ENCODE assay signal across 21 cellular contexts in genomic region chr12:72471806-72472205, GRCh38.
DNase-seq lines count a peak whose midpoint lies in the region; ATAC-seq and TF ChIP-seq lines count a peak whose summit lies in the region.
"Had no signal": no experiment of that assay in that cellular context is flagged by ENCODE, and none has a peak within 500 bp of the region (broad histone marks: within the 10 kb centered on the region; RNA-seq: fewer than 3 reads in every experiment).

No MANE protein-coding gene starts in this region.

- no peaks in the 10 kb centered on the region for H3K36me3 ChIP-seq in endodermal cell (ENCODE audit: control insufficient read depth, insufficient read depth, low read length)
- H3K36me3 ChIP-seq in mesodermal cell (ENCODE audit: control insufficient read depth, insufficient read depth, low read length): no peaks in the 10 kb centered on the region
- H3K36me3 ChIP-seq: BLaER1, SJCRH30 had no signal

- peaks cover 5% of the 10 kb centered on the region for H3K4me1 Mint-ChIP-seq in endodermal cell
- no peaks in the 10 kb centered on the region for H3K4me1 Mint-ChIP-seq in activated naive CD8-positive, alpha-beta T cell treated with anti-CD3 and anti-CD28 coated beads for 36 hours

- no peaks in the 10 kb centered on the region for H3K27me3 Mint-ChIP-seq in endodermal cell (ENCODE audit: insufficient read depth)
- H3K27me3 Mint-ChIP-seq in activated naive CD8-positive, alpha-beta T cell treated with anti-CD3 and anti-CD28 coated beads for 36 hours: no peaks in the 10 kb centered on the region

- no peak for TF ChIP-seq CTCF in endodermal cell (conservative IDR thresholded peaks at IDR 0.05)

- no peak for ATAC-seq in HG02642 (IDR thresholded peaks at IDR 0.05; ENCODE audit: poor library complexity, unreplicated experiment)
- ATAC-seq: CD8-positive, alpha-beta T cell; GM12878; PC-3 had no signal

- H3K27me3 ChIP-seq in endodermal cell (ENCODE audit: control insufficient read depth, insufficient read depth, low read length, poor library complexity, severe bottlenecking): no peaks in the 10 kb centered on the region
- H3K27me3 ChIP-seq: BLaER1, SJCRH30 had no signal

- H3K36me3 Mint-ChIP-seq in endodermal cell (ENCODE audit: low read depth): no peaks in the 10 kb centered on the region
- no peaks in the 10 kb centered on the region for H3K36me3 Mint-ChIP-seq in activated naive CD8-positive, alpha-beta T cell treated with anti-CD3 and anti-CD28 coated beads for 36 hours
- H3K36me3 Mint-ChIP-seq: CD8-positive, alpha-beta T cell had no signal

- H3K9ac ChIP-seq in endodermal cell (ENCODE audit: extremely low read depth, low read length, poor library complexity, severe bottlenecking): no peak overlapping the region
- H3K9ac ChIP-seq: BLaER1 had no signal

- no peaks in the 10 kb centered on the region for H3K9me3 ChIP-seq in endodermal cell (ENCODE audit: control insufficient read depth, low read length)
- H3K9me3 ChIP-seq in mesodermal cell (ENCODE audit: control insufficient read depth, low read length): no peaks in the 10 kb centered on the region
- H3K9me3 ChIP-seq: BLaER1, SJCRH30 had no signal

- no peak overlapping the region for H3K4me3 ChIP-seq in endodermal cell (ENCODE audit: low read length)
- H3K4me3 ChIP-seq in mesodermal cell (ENCODE audit: extremely low read depth, insufficient read depth, low read length, poor library complexity, severe bottlenecking): no peak overlapping the region
- H3K4me3 ChIP-seq: BLaER1, GM12878, SJCRH30 had no signal

- DNase-seq in NCI-H2171 treated with DMSO at 0.1 percent for 48 hours (lab: John Stamatoyannopoulos, UW): peak; percentile 8
- DNase-seq in NCI-H2171 (lab: John Stamatoyannopoulos, UW): no peak
- no peak for DNase-seq in endodermal cell
- DNase-seq in SKM-1 treated with dmso at 0.1 percent for 144 hours (lab: John Stamatoyannopoulos, UW; ENCODE audit: unreplicated experiment): no peak
- DNase-seq in activated naive CD8-positive, alpha-beta T cell treated with anti-CD3 and anti-CD28 coated beads for 36 hours: no peak
- no peak for DNase-seq in SIG-M5 treated with dmso at 0.1 percent for 504 hours (lab: John Stamatoyannopoulos, UW; ENCODE audit: unreplicated experiment)
- DNase-seq: CD8-positive, alpha-beta T cell; DMS79 treated with DMSO at 0.1 percent for 48 hours; GDM1; NCI-H1105 treated with DMSO at 0.1 percent for 48 hours; NCI-H187; NCI-H446 treated with DMSO at 0.1 percent for 48 hours; NK-92 treated with Interleukin-12 subunit alpha and Interleukin-12 subunit beta, amount 100 ng/mL, for 24 hours had no signal

- H3K9me3 Mint-ChIP-seq in endodermal cell: no peaks in the 10 kb centered on the region
- H3K9me3 Mint-ChIP-seq in activated naive CD8-positive, alpha-beta T cell treated with anti-CD3 and anti-CD28 coated beads for 36 hours: peaks cover 4% of the 10 kb centered on the region

- H3K4me1 ChIP-seq in endodermal cell (ENCODE audit: control insufficient read depth, insufficient read depth, low read length) (no peaks in the 10 kb centered on the region), mesodermal cell (ENCODE audit: control insufficient read depth, insufficient read depth, low read length, poor library complexity, severe bottlenecking) (no peaks in the 10 kb centered on the region)
- H3K4me1 ChIP-seq: BLaER1, SJCRH30 had no signal

- 50 to 56% methylated on average over 1 to 3 of the region's 3 CpGs for WGBS in endodermal cell (ENCODE audit: insufficient coverage in 1 of 2, insufficient read length in 1 of 2), 2 experiments
- WGBS in mesodermal cell (ENCODE audit: insufficient coverage in 2 of 2), 2 experiments: 33% methylated on average over 1 of the region's 3 CpGs; no CpG with 5 or more reads in 1 of the 2 experiments

- peak overlapping the region; percentile 42 for H3K27ac Mint-ChIP-seq in endodermal cell
- no peak overlapping the region for H3K27ac Mint-ChIP-seq in activated naive CD8-positive, alpha-beta T cell treated with anti-CD3 and anti-CD28 coated beads for 36 hours
- H3K27ac Mint-ChIP-seq: CD8-positive, alpha-beta T cell had no signal

- no peak overlapping the region for H3K4me3 Mint-ChIP-seq in endodermal cell
- no peak overlapping the region for H3K4me3 Mint-ChIP-seq in activated naive CD8-positive, alpha-beta T cell treated with anti-CD3 and anti-CD28 coated beads for 36 hours
- H3K4me3 Mint-ChIP-seq: CD8-positive, alpha-beta T cell had no signal

- H3K27ac ChIP-seq in endodermal cell (ENCODE audit: low read depth, low read length): no peak overlapping the region
- peak overlapping the region; percentile 36 for H3K27ac ChIP-seq in mesodermal cell (ENCODE audit: low read depth, low read length, severe bottlenecking)
- H3K27ac ChIP-seq: BLaER1, HL-60, RWPE1, SJCRH30 had no signal
